Comparison of ENCODE assay signal across 28 cellular contexts in the genomic region with DNA sequence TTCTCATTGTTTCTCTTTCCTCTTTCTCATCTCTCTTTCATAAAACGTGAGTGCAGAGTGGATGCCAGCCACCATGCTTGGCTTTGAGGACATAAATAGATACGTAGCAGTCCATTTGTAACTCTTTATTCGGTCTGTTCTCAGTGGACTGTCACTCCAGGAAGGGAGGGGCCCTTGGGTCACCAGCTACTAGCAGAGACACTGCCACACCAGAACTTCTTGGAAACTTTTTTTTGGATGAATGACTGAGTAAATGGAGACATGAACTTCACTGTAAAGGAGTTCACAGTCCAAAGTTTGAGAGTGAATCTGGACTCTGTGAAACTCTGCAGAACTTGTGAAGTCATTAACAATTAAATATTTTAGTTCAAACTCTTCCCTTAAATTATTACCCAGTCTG. TPM values are rescaled to one million over a fixed set of nuclear protein-coding genes. Genes with fewer than 3 reads are reported as not detected.
"Had no signal": no experiment of that assay in that cellular context is flagged by ENCODE, and none has a peak within 500 bp of the region (broad histone marks: within the 10 kb centered on the region; RNA-seq: fewer than 3 reads in every experiment).

No MANE protein-coding gene starts in this region.

- H3K4me1 ChIP-seq: adrenal gland, colonic mucosa had no signal

- H3K4me3 ChIP-seq: adrenal gland, body of pancreas, colonic mucosa, esophagus squamous epithelium had no signal

- ATAC-seq: activated CD4-positive, alpha-beta T cell treated with anti-CD3 and anti-CD28 coated beads for 36 hours; activated CD8-positive, alpha-beta memory T cell treated with anti-CD3 and anti-CD28 coated beads, Interleukin-2, amount 10 ng/mL, durations not matched to agents 7 days and 5 days; activated CD8-positive, alpha-beta T cell treated with anti-CD3 and anti-CD28 coated beads, Interleukin-2, amount 10 ng/mL, durations not matched to agents 7 days and 5 days; activated naive CD8-positive, alpha-beta T cell treated with anti-CD3 and anti-CD28 coated beads, Interleukin-2, amount 50 U/mL, for 24 hours; body of pancreas; T-helper 17 cell had no signal

- H3K36me3 ChIP-seq: adrenal gland, colonic mucosa, esophagus squamous epithelium had no signal

- H3K27ac ChIP-seq: adrenal gland, body of pancreas, colonic mucosa, epithelial cell of prostate, esophagus squamous epithelium had no signal

- DNase-seq: activated CD4-positive, alpha-beta memory T cell treated with anti-CD3 and anti-CD28 coated beads for 36 hours; activated CD4-positive, alpha-beta T cell treated with anti-CD3 and anti-CD28 coated beads for 36 hours; activated CD4-positive, alpha-beta T cell treated with anti-CD3 and anti-CD28 coated beads, Interleukin-2, amount 10 ng/mL, durations not matched to agents 24 days and 14 days; activated CD4-positive, CD25-positive, alpha-beta regulatory T cell; activated CD4-positive, CD25-positive, alpha-beta regulatory T cell treated with anti-CD3 and anti-CD28 coated beads, Interleukin-2, amount 50 U/mL, for 72 hours; activated CD8-positive, alpha-beta memory T cell treated with anti-CD3 and anti-CD28 coated beads, Interleukin-2, amount 10 ng/mL, durations not matched to agents 7 days and 5 days; activated CD8-positive, alpha-beta memory T cell treated with anti-CD3 and anti-CD28 coated beads, Interleukin-2, amount 50 U/mL, for 4 hours; activated CD8-positive, alpha-beta T cell treated with anti-CD3 and anti-CD28 coated beads, Interleukin-2, amount 10 ng/mL, durations not matched to agents 7 days and 5 days; activated effector memory CD4-positive, alpha-beta T cell treated with anti-CD3 and anti-CD28 coated beads, Interleukin-2, amount 50 U/mL, for 16 hours; activated naive CD4-positive, alpha-beta T cell treated with anti-CD3 and anti-CD28 coated beads for 36 hours; activated naive CD8-positive, alpha-beta T cell treated with anti-CD3 and anti-CD28 coated beads for 36 hours; activated naive CD8-positive, alpha-beta T cell treated with anti-CD3 and anti-CD28 coated beads, Interleukin-2, amount 50 U/mL, for 24 hours; activated T-cell treated with anti-CD3 and anti-CD28 coated beads, Interleukin-2, amount 50 U/mL, for 1 hour; activated T-cell treated with anti-CD3 and anti-CD28 coated beads, Interleukin-2, amount 50 U/mL, for 48 hours; adrenal gland; amygdala; aorta; body of pancreas; central memory CD4-positive, alpha-beta T cell; cerebellar nuclear complex; colonic mucosa; effector CD8-positive, alpha-beta T cell; esophagus squamous epithelium; foreskin fibroblast; T-helper 1 cell; T-helper 17 cell had no signal

- H3K9me3 ChIP-seq: adrenal gland, body of pancreas, colonic mucosa, esophagus squamous epithelium had no signal

- H3K27me3 ChIP-seq: adrenal gland, body of pancreas, colonic mucosa, esophagus squamous epithelium had no signal

RNA-seq across cellular contexts. Expression of a gene that starts 20.2 kb away (rescaled TPM):
- total RNA-seq: activated naive CD4-positive, alpha-beta T cell treated with anti-CD3 and anti-CD28 coated beads for 36 hours; activated T-helper 1 cell treated with anti-CD3 and anti-CD28 coated beads, Interleukin-12 subunit alpha, Interleukin-12 subunit beta, Interleukin-2, Interleukin-4 antibody, amounts not matched to agents 30 ng/mL and 10 ng/mL and 1 ng/mL, durations not matched to agents 14 hours and 24 hours and 36 hours had no signal
